Comparison of ENCODE assay signal across 16 cellular contexts in genomic region chr1:229554886-229555621, GRCh38. TPM values are rescaled to one million over a fixed set of nuclear protein-coding genes. Genes with fewer than 3 reads are reported as not detected.
A peak's percentile ranks its signal among the peaks of the same experiment; 100 is the strongest.
DNase-seq lines count a peak whose midpoint lies in the region; ATAC-seq and TF ChIP-seq lines count a peak whose summit lies in the region.
"Had no signal": no experiment of that assay in that cellular context is flagged by ENCODE, and none has a peak within 500 bp of the region (broad histone marks: within the 10 kb centered on the region; RNA-seq: fewer than 3 reads in every experiment).

No MANE protein-coding gene starts in this region.

- H3K4me1 ChIP-seq in A673 (ENCODE audit: insufficient read depth, low read length, poor library complexity, severe bottlenecking) (peaks cover 25% of the 10 kb centered on the region), tibial nerve (peaks cover 5 to 62% (median 14%) of the 10 kb centered on the region in 4 donors)

- 73 to 77% methylated on average over 10 of the region's 10 CpGs for WGBS in tibial nerve, 2 donors

- H3K9ac ChIP-seq in SK-N-MC (ENCODE audit: insufficient read length) = peak overlapping the region; percentile 56

- H3K36me3 ChIP-seq in A673 (ENCODE audit: insufficient read depth, low read length, poor library complexity, severe bottlenecking) = no peaks in the 10 kb centered on the region
- no peaks in the 10 kb centered on the region for H3K36me3 ChIP-seq in SK-N-MC (ENCODE audit: insufficient read depth, low read length)
- H3K36me3 ChIP-seq in tibial nerve = no peaks in the 10 kb centered on the region

- ATAC-seq in HG02884 (IDR thresholded peaks at IDR 0.05; ENCODE audit: unreplicated experiment) = no peak
- ATAC-seq: HCT116; Right ventricle myocardium inferior; stimulated activated naive B cell treated with anti-CD40 and anti-IgM and Interleukin-4, amounts not matched to agents 10 μg/mL and 1 μg/mL and 100 μg/mL, for 72 hours had no signal

- CTCF ChIA-PET in A673 (lab: Charles Lee) = no interaction called here
- CTCF ChIA-PET in HEK293T (lab: Yijun Ruan, JAX) = no interaction called here

- no TSS peak for BruUV-seq in A673 (replicated peaks; lab: Mats Ljungman, UMichigan)

- H3K9me3 ChIP-seq in A673 (ENCODE audit: low read depth, low read length, poor library complexity, severe bottlenecking) (no peaks in the 10 kb centered on the region), SK-N-MC (ENCODE audit: low read depth, low read length) (no peaks in the 10 kb centered on the region), tibial nerve (no peaks in the 10 kb centered on the region)

- H3K4me3 ChIP-seq in A673 (ENCODE audit: low read depth, low read length, poor library complexity, severe bottlenecking) (no peak overlapping the region), SK-N-MC (peak overlapping the region; percentile 38), fibroblast of the aortic adventitia (ENCODE audit: low read depth, low read length) (no peak overlapping the region), tibial nerve (no peak overlapping the region)

- H3K27me3 ChIP-seq in A673 (replicated peaks; ENCODE audit: insufficient read depth, low read depth, low read length, poor library complexity) (no peaks in the 10 kb centered on the region), tibial nerve (no peaks in the 10 kb centered on the region)

- intact Hi-C loops in A673 (cut with micrococcal nuclease; ENCODE audit: unreplicated experiment) = no loop called here

- DNase-seq in A673 (ENCODE audit: low spot score) = no peak
- DNase-seq in EH (ENCODE audit: low read depth) = peak; percentile 12
- DNase-seq in SK-N-MC (ENCODE audit: low read depth, low spot score) = no peak
- peak; percentile 23 for DNase-seq in fibroblast of the aortic adventitia (ENCODE audit: low read depth)
- no peak for DNase-seq in NOMO-1 treated with DMSO at 0.1 percent for 48 hours (lab: John Stamatoyannopoulos, UW; ENCODE audit: unreplicated experiment)
- DNase-seq in tibial nerve (ENCODE audit: low spot score in 2 of 2) = no peak
- no peak for DNase-seq in HEK293T (ENCODE audit: extremely low spot score)
- DNase-seq: amygdala; kidney; NCI-H1694; NCI-H748 treated with DMSO at 0.1 percent for 48 hours; stimulated activated CD4-positive, alpha-beta T cell treated with anti-CD3 and anti-CD28 coated beads, Interleukin-4, amount 100 ng/mL, for 24 hours; stimulated activated naive B cell treated with anti-CD40 and anti-IgM and Interleukin-4, amounts not matched to agents 10 μg/mL and 1 μg/mL and 100 μg/mL, for 72 hours had no signal

- H3K27ac ChIP-seq in A673 (ENCODE audit: low read depth, low read length, poor library complexity, severe bottlenecking) (peak overlapping the region; percentile 46), SK-N-MC (peak overlapping the region; percentile 29), tibial nerve (no peak overlapping the region)

- TF ChIP-seq CTCF in A673 (conservative IDR thresholded peaks at IDR 0.05; ENCODE audit: low read depth, low read length) (no peak), fibroblast of the aortic adventitia (IDR thresholded peaks at IDR 0.05; ENCODE audit: insufficient read depth, low read length) (no peak), tibial nerve (IDR thresholded peaks at IDR 0.05) (no peak)

- TF ChIP-seq POLR2A in tibial nerve (IDR thresholded peaks at IDR 0.05) = no peak

- POLR2A ChIA-PET in A673 (lab: Charles Lee; ENCODE audit: low non-redundant PET) (no interaction called here), HEK293T (lab: Yijun Ruan, JAX) (interaction anchor here (0.9 to 2.2 kb wide), 2 partner anchors 47 to 69 kb away, joined by 3 to 6 read pairs; partner anchors contain the start of gene NUP133)

- TF ChIP-seq EP300 in tibial nerve (IDR thresholded peaks at IDR 0.05) = no peak

TF ChIP-seq in HEK293T, 16 proteins besides CTCF, POLR2A, EP300 and RAD21:
- TF ChIP-seq TARDBP (IDR thresholded peaks at IDR 0.05) (no peak), FOXK2 (IDR thresholded peaks at IDR 0.05) (no peak), ZNF384 (IDR thresholded peaks at IDR 0.05) (no peak), BHLHE40 (IDR thresholded peaks at IDR 0.05; ENCODE audit: borderline replicate concordance) (no peak), CTBP1 (IDR thresholded peaks at IDR 0.05; ENCODE audit: borderline replicate concordance) (no peak), NFRKB (IDR thresholded peaks at IDR 0.05) (no peak), LEF1 (IDR thresholded peaks at IDR 0.05; ENCODE audit: borderline replicate concordance) (no peak), HDGF (IDR thresholded peaks at IDR 0.05; ENCODE audit: borderline replicate concordance) (no peak), FOXA1 (IDR thresholded peaks at IDR 0.05) (no peak), ELF4 (IDR thresholded peaks at IDR 0.05) (no peak), L3MBTL2 (conservative IDR thresholded peaks at IDR 0.05) (no peak), ARNT (IDR thresholded peaks at IDR 0.05) (no peak), SP1 (IDR thresholded peaks at IDR 0.05) (no peak), SUZ12 (IDR thresholded peaks at IDR 0.05) (no peak), FOXM1 (IDR thresholded peaks at IDR 0.05; ENCODE audit: borderline replicate concordance) (no peak)
- TF ChIP-seq, protein P1, sequence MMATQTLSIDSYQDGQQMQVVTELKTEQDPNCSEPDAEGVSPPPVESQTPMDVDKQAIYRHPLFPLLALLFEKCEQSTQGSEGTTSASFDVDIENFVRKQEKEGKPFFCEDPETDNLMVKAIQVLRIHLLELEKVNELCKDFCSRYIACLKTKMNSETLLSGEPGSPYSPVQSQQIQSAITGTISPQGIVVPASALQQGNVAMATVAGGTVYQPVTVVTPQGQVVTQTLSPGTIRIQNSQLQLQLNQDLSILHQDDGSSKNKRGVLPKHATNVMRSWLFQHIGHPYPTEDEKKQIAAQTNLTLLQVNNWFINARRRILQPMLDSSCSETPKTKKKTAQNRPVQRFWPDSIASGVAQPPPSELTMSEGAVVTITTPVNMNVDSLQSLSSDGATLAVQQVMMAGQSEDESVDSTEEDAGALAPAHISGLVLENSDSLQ (IDR thresholded peaks at IDR 0.05) = no peak

RNA-seq across cellular contexts. Expression of gene ABCB10, which starts 3.5 kb away (rescaled TPM):
- total RNA-seq in A673 (2021) (20.0 and 23.3 TPM in 2 replicates), fibroblast of the aortic adventitia (ENCODE audit: low replicate concordance) (13.1 and 16.8 TPM in 2 replicates), tibial nerve (10 to 100 TPM; 24.7 to 39.1 (median 27.2) TPM)

RNA-seq across cellular contexts. Expression of gene NUP133, which starts 46.9 kb away (rescaled TPM):
- total RNA-seq in A673 (2021) (59.0 and 67.9 TPM in 2 replicates), fibroblast of the aortic adventitia (ENCODE audit: low replicate concordance) (25.2 and 46.1 TPM in 2 replicates), tibial nerve (10 to 100 TPM; 24.9 to 56.1 (median 43.2) TPM)

Comparison
In these comparisons a context has a peak if more than half of its experiments do, and no peak if none do; other contexts are left out.
1. DNase-seq: peak in EH (single experiment) and fibroblast of the aortic adventitia (single experiment); none in A673 (single experiment), SK-N-MC (single experiment), NOMO-1 treated with DMSO at 0.1 percent for 48 hours (single experiment), tibial nerve (0 of 2) and HEK293T (single experiment).
2. H3K27ac ChIP-seq: peak in A673 (single experiment) and SK-N-MC (single experiment); none in tibial nerve (0 of 4).